12 cellular contexts compared by ENCODE assay signal in genomic region chr16:83995756-83996155, GRCh38. TPM values are rescaled to one million over a fixed set of nuclear protein-coding genes. Genes with fewer than 3 reads are reported as not detected.
DNase-seq lines count a peak whose midpoint lies in the region; ATAC-seq and TF ChIP-seq lines count a peak whose summit lies in the region.
"Had no signal": no experiment of that assay in that cellular context is flagged by ENCODE, and none has a peak within 500 bp of the region (broad histone marks: within the 10 kb centered on the region; RNA-seq: fewer than 3 reads in every experiment).

No MANE protein-coding gene starts in this region.

- H3K27ac ChIP-seq in left lung (no peak overlapping the region), PC-9 (no peak overlapping the region)

- no peaks in the 10 kb centered on the region for H3K79me2 ChIP-seq in PC-9 (ENCODE audit: low read depth)

- H3K36me3 ChIP-seq in left lung (no peaks in the 10 kb centered on the region), PC-9 (ENCODE audit: low read depth) (no peaks in the 10 kb centered on the region)

- H3K9me2 ChIP-seq in PC-9 (ENCODE audit: insufficient read depth): no peaks in the 10 kb centered on the region

- POLR2A ChIA-PET in PC-9 (lab: Charles Lee; ENCODE audit: unreplicated experiment): no interaction called here

- DNase-seq in CD1c-positive myeloid dendritic cell (ENCODE audit: extremely low spot score): peak; percentile 3
- DNase-seq in NCI-H1417 treated with DMSO at 0.1 percent for 48 hours (lab: John Stamatoyannopoulos, UW): peak; percentile 83
- DNase-seq in brain pericyte (ENCODE audit: low read depth, low spot score): peak; percentile 52
- DNase-seq in left lung: no peak
- no peak for DNase-seq in NCI-H1048 (lab: John Stamatoyannopoulos, UW)
- DNase-seq in HPDE6-E6E7 (ENCODE audit: extremely low spot score): no peak
- no peak for DNase-seq in PC-9
- DNase-seq in SW480 (ENCODE audit: low spot score): no peak
- DNase-seq: activated B cell treated with CpG ODN at 0.5 μM for 24 hours; CD4-positive, CD25-positive, alpha-beta regulatory T cell; cortex of kidney; NCI-H82 had no signal

- peaks cover 0 to 12% of the 10 kb centered on the region in 2 donors for H3K4me1 ChIP-seq in left lung
- peaks cover 10% of the 10 kb centered on the region; the same call in 1 of the 2 replicates for H3K4me1 ChIP-seq in PC-9 (replicated peaks; ENCODE audit: insufficient read depth)

- TF ChIP-seq CTCF in left lung (IDR thresholded peaks at IDR 0.05): no peak
- no peak for TF ChIP-seq CTCF in PC-9 (conservative IDR thresholded peaks at IDR 0.05)

- ATAC-seq in left lung: peak; percentile 92

- intact Hi-C loops in left lung (cut with DNase I) (no loop called here), PC-9 (cut with micrococcal nuclease; ENCODE audit: unreplicated experiment) (no loop called here)

- CTCF ChIA-PET in PC-9 (lab: Charles Lee): no interaction called here

- peaks cover 5 to 82% of the 10 kb centered on the region in 2 donors for H3K27me3 ChIP-seq in left lung
- H3K27me3 ChIP-seq in PC-9 (ENCODE audit: insufficient read depth, low read depth): no peaks in the 10 kb centered on the region

- no TSS peak for BruUV-seq in PC-9 (replicated peaks; lab: Mats Ljungman, UMichigan)

- no peak overlapping the region for H2AFZ ChIP-seq in PC-9

- H3K4me3 ChIP-seq in left lung: no peak overlapping the region
- no peak overlapping the region for H3K4me3 ChIP-seq in PC-9

- H3F3A ChIP-seq in PC-9 (ENCODE audit: insufficient read depth, low read depth): no peaks in the 10 kb centered on the region

- H4K20me1 ChIP-seq in PC-9 (ENCODE audit: insufficient read depth): no peaks in the 10 kb centered on the region

- no peak overlapping the region for H3K4me2 ChIP-seq in PC-9

- H3K9me3 ChIP-seq in left lung: no peaks in the 10 kb centered on the region
- H3K9me3 ChIP-seq in PC-9 (ENCODE audit: insufficient read depth, low read depth): no peaks in the 10 kb centered on the region

RNA-seq across cellular contexts. Expression of gene NECAB2, which starts 27.7 kb away (rescaled TPM):
- total RNA-seq in left lung (under 1 TPM; 0.17 to 0.39 TPM), PC-9 (2021) (0.74 and 1.3 TPM in 2 replicates)
- total RNA-seq: activated B cell treated with CpG ODN at 0.5 μM for 24 hours; CD4-positive, CD25-positive, alpha-beta regulatory T cell had no signal

RNA-seq across cellular contexts. Expression of gene OSGIN1, which starts 42.7 kb away (rescaled TPM):
- 10 to 100 TPM in 1 of 2 donors, 1 to 10 TPM in 1; 9.4 to 18.0 TPM for total RNA-seq in left lung
- 41.3 and 44.8 TPM in 2 replicates for total RNA-seq in PC-9 (2021)

RNA-seq across cellular contexts. Expression of gene SLC38A8, which starts 46.8 kb away (rescaled TPM):
- total RNA-seq in left lung: under 1 TPM in 1 of 2 donors, not detected in 1; 0.65 TPM
- total RNA-seq in PC-9 (2021): not detected in 2 replicates
- total RNA-seq: activated B cell treated with CpG ODN at 0.5 μM for 24 hours; CD4-positive, CD25-positive, alpha-beta regulatory T cell had no signal

Comparison
In these comparisons a context has a peak if more than half of its experiments do, and no peak if none do; other contexts are left out.
1. DNase-seq: peak in CD1c-positive myeloid dendritic cell (single experiment), NCI-H1417 treated with DMSO at 0.1 percent for 48 hours (single experiment) and brain pericyte (single experiment); none in left lung (0 of 2), NCI-H1048 (single experiment), HPDE6-E6E7 (single experiment), PC-9 (0 of 2) and SW480 (single experiment).